In genomic region chr6:28080631-28081485, GRCh38 we compare ENCODE assay signal across 8 cellular contexts. TPM values are rescaled to one million over a fixed set of nuclear protein-coding genes. Genes with fewer than 3 reads are reported as not detected.
DNase-seq lines count a peak whose midpoint lies in the region; ATAC-seq and TF ChIP-seq lines count a peak whose summit lies in the region.

No MANE protein-coding gene starts in this region.

- TF ChIP-seq POLR2A in lower leg skin (IDR thresholded peaks at IDR 0.05) = no peak

- no peaks in the 10 kb centered on the region for H3K27me3 ChIP-seq in CD4-positive, CD25-positive, alpha-beta regulatory T cell (ENCODE audit: control insufficient read depth, insufficient read depth, low read length)

- peaks cover 9 to 25% (median 16%) of the 10 kb centered on the region in 4 donors for H3K4me1 Mint-ChIP-seq in CD4-positive, CD25-positive, alpha-beta regulatory T cell
- H3K4me1 Mint-ChIP-seq in activated CD8-positive, alpha-beta T cell treated with anti-CD3 and anti-CD28 coated beads for 36 hours (ENCODE audit: low read depth) = peaks cover 20% of the 10 kb centered on the region

- H3K36me3 Mint-ChIP-seq in CD4-positive, CD25-positive, alpha-beta regulatory T cell = peaks cover 4% of the 10 kb centered on the region
- peaks cover 13% of the 10 kb centered on the region for H3K36me3 Mint-ChIP-seq in activated CD8-positive, alpha-beta T cell treated with anti-CD3 and anti-CD28 coated beads for 36 hours (ENCODE audit: low read depth)

- H3K4me1 ChIP-seq in CD4-positive, CD25-positive, alpha-beta regulatory T cell (ENCODE audit: control insufficient read depth, insufficient read depth, low read length, poor library complexity, severe bottlenecking) = peaks cover 15% of the 10 kb centered on the region

- TF ChIP-seq CTCF in activated CD8-positive, alpha-beta T cell treated with anti-CD3 and anti-CD28 coated beads for 36 hours (IDR thresholded peaks at IDR 0.05) = no peak
- peak in 1 of 3 donors; percentile 56 for TF ChIP-seq CTCF in lower leg skin (IDR thresholded peaks at IDR 0.05)

- peaks cover 0 to 4% (median 0%) of the 10 kb centered on the region in 7 donors for H3K9me3 Mint-ChIP-seq in CD4-positive, CD25-positive, alpha-beta regulatory T cell
- no peaks in the 10 kb centered on the region for H3K9me3 Mint-ChIP-seq in activated CD8-positive, alpha-beta T cell treated with anti-CD3 and anti-CD28 coated beads for 36 hours

- peak; percentile 78 to 94 (median 88) for DNase-seq in CD4-positive, CD25-positive, alpha-beta regulatory T cell
- peak; percentile 92 for DNase-seq in HK-2 (ENCODE audit: unreplicated experiment)
- peak; percentile 97 for DNase-seq in NCI-H82 (lab: John Stamatoyannopoulos, UW)
- peak; percentile 92 for DNase-seq in activated CD8-positive, alpha-beta T cell treated with anti-CD3 and anti-CD28 coated beads for 36 hours
- DNase-seq in ecto neural progenitor cell (ENCODE audit: low spot score) = peak; percentile 94
- peak; percentile 95 to 98 for DNase-seq in lower leg skin (ENCODE audit: low spot score in 2 of 2)
- peak; percentile 92 for DNase-seq in stimulated activated CD4-positive, alpha-beta T cell treated with anti-CD3 and anti-CD28 coated beads, Interleukin-4, amount 100 ng/mL, for 24 hours

- peak; percentile 78 to 79 for ATAC-seq in CD4-positive, CD25-positive, alpha-beta regulatory T cell (ENCODE audit: low read depth in 2 of 2)
- ATAC-seq in GM19455 (IDR thresholded peaks at IDR 0.05; ENCODE audit: unreplicated experiment) = peak; percentile 81
- peak; percentile 84 for ATAC-seq in activated CD8-positive, alpha-beta T cell treated with anti-CD3 and anti-CD28 coated beads for 36 hours

- H3K4me3 ChIP-seq in CD4-positive, CD25-positive, alpha-beta regulatory T cell (ENCODE audit: low read depth, low read length) = peak overlapping the region; percentile 88
- H3K4me3 ChIP-seq in lower leg skin (ENCODE audit: low read depth, poor library complexity, severe bottlenecking) = peak overlapping the region; percentile 49

- WGBS in lower leg skin, 2 donors = 1% methylated on average over 42 to 45 of the region's 46 CpGs

- intact Hi-C loops in activated CD8-positive, alpha-beta T cell treated with anti-CD3 and anti-CD28 coated beads for 36 hours (cut with micrococcal nuclease) = no loop called here
- intact Hi-C loops in lower leg skin (cut with DNase I; ENCODE audit: low total_unique reads) = no loop called here

- H3K27ac Mint-ChIP-seq in CD4-positive, CD25-positive, alpha-beta regulatory T cell = peak overlapping the region; percentile 93 to 99 (median 98)
- H3K27ac Mint-ChIP-seq in activated CD8-positive, alpha-beta T cell treated with anti-CD3 and anti-CD28 coated beads for 36 hours = peak overlapping the region; percentile 97

- H3K9me3 ChIP-seq in CD4-positive, CD25-positive, alpha-beta regulatory T cell (ENCODE audit: control insufficient read depth in 2 of 2, low read length in 2 of 2) = no peaks in the 10 kb centered on the region

- H3K27ac ChIP-seq in CD4-positive, CD25-positive, alpha-beta regulatory T cell (ENCODE audit: insufficient read depth, low read length, poor library complexity, severe bottlenecking) = peak overlapping the region; percentile 86

- peaks cover 16% of the 10 kb centered on the region for H3K27me3 Mint-ChIP-seq in CD4-positive, CD25-positive, alpha-beta regulatory T cell
- H3K27me3 Mint-ChIP-seq in activated CD8-positive, alpha-beta T cell treated with anti-CD3 and anti-CD28 coated beads for 36 hours = no peaks in the 10 kb centered on the region

- H3K4me3 Mint-ChIP-seq in CD4-positive, CD25-positive, alpha-beta regulatory T cell = peak overlapping the region; percentile 96 to 99 (median 98)
- peak overlapping the region; percentile 94 for H3K4me3 Mint-ChIP-seq in activated CD8-positive, alpha-beta T cell treated with anti-CD3 and anti-CD28 coated beads for 36 hours

- H3K36me3 ChIP-seq in CD4-positive, CD25-positive, alpha-beta regulatory T cell (ENCODE audit: control insufficient read depth, insufficient read depth, low read length) = no peaks in the 10 kb centered on the region

- POLR2A ChIA-PET in activated CD8-positive, alpha-beta T cell treated with anti-CD3 and anti-CD28 coated beads for 36 hours (lab: Charles Lee) = interaction anchor here (1.0 to 1.1 kb wide), 2 partner anchors 8 to 305 kb away, joined by 4 read pairs; no protein-coding TSS in a partner anchor

- CTCF ChIA-PET in activated CD8-positive, alpha-beta T cell treated with anti-CD3 and anti-CD28 coated beads for 36 hours (lab: Charles Lee) = no interaction called here

RNA-seq across cellular contexts. Expression of gene ZNF165, which starts 0.5 kb away (rescaled TPM):
- total RNA-seq in CD4-positive, CD25-positive, alpha-beta regulatory T cell = 4.3 TPM
- polyA plus RNA-seq in CD4-positive, CD25-positive, alpha-beta regulatory T cell = under 1 TPM in 3 of 4 donors, not detected in 1; 0.24 to 0.57 (median 0.40) TPM
- total RNA-seq in activated CD8-positive, alpha-beta T cell treated with anti-CD3 and anti-CD28 coated beads for 36 hours = 1 to 10 TPM; 3.5 to 3.6 TPM
- total RNA-seq in lower leg skin = 1 to 10 TPM in 3 of 4 donors, under 1 TPM in 1; 0.72 to 3.1 (median 1.9) TPM

RNA-seq across cellular contexts. Expression of gene ZSCAN16, which starts 43.6 kb away (rescaled TPM):
- 8.0 TPM for total RNA-seq in CD4-positive, CD25-positive, alpha-beta regulatory T cell
- 10 to 100 TPM; 11.5 to 26.5 (median 14.5) TPM for polyA plus RNA-seq in CD4-positive, CD25-positive, alpha-beta regulatory T cell
- total RNA-seq in activated CD8-positive, alpha-beta T cell treated with anti-CD3 and anti-CD28 coated beads for 36 hours = 1 to 10 TPM; 2.0 to 2.3 TPM
- total RNA-seq in lower leg skin = 1 to 10 TPM; 3.9 to 6.1 (median 5.3) TPM

Comparison
In these comparisons a context has a peak if more than half of its experiments do, and no peak if none do; other contexts are left out.
1. Peak in every context shown above with its lines: DNase-seq, ATAC-seq, H3K4me3 ChIP-seq and H3K27ac ChIP-seq.